In the genomic region with DNA sequence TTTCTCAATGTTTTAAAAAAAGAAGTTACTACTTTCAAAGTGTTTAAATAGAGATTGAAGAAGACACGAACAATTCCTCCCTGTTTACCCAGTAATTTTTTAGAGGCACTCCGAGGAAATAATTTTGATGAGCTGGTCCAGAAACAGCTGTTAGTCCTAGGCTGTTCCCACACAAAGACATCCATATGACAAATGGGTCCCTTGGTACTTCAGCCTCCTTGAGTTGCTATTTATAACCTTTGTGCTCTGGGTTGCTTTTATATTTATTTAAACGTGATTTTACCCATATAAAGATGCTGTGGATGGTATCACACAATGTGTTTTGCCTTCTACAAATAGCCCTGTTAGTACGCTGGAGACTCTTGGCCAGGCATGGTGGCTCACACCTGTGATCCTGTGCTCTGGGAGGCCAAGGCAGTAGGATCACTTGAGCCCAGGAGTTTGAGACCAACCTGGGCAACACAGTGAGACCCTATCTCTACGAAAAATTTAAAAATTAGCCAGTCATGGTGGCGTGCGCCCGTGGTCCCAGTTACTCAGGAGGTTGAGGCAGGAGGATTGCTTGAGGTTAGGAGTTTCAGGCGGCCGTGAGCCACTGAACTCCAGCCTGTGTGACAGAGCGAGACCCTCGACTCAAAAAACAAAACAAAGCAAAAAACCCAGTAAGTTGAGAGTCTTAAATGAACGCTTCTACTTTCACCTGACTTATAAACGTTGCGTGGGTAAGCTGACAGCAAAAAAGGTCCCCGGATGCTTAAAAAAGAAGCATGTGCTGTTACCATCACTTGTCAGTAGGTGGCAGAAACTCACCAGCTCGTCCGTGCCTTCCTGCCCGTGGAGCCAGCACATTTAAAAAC, we compare ENCODE assay signal across 1 cellular context.
TF ChIP-seq lines count a peak whose summit lies in the region.

No MANE protein-coding gene starts in this region.

TF ChIP-seq in A549, 52 proteins besides CTCF, POLR2A, EP300 and RAD21 (continued from another document):
- TF ChIP-seq, protein P1, sequence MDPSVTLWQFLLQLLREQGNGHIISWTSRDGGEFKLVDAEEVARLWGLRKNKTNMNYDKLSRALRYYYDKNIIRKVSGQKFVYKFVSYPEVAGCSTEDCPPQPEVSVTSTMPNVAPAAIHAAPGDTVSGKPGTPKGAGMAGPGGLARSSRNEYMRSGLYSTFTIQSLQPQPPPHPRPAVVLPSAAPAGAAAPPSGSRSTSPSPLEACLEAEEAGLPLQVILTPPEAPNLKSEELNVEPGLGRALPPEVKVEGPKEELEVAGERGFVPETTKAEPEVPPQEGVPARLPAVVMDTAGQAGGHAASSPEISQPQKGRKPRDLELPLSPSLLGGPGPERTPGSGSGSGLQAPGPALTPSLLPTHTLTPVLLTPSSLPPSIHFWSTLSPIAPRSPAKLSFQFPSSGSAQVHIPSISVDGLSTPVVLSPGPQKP (IDR thresholded peaks at IDR 0.05; ENCODE audit: low read depth, low read length) = no peak
- TF ChIP-seq, protein P2, sequence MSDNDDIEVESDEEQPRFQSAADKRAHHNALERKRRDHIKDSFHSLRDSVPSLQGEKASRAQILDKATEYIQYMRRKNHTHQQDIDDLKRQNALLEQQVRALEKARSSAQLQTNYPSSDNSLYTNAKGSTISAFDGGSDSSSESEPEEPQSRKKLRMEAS (IDR thresholded peaks at IDR 0.05) = peak; percentile 24; the same call in 1 of the 2 replicates
